In genomic region chr10:59880019-59880717, GRCh38 we compare ENCODE assay signal across 11 cellular contexts. TPM values are rescaled to one million over a fixed set of nuclear protein-coding genes. Genes with fewer than 3 reads are reported as not detected.
A peak's percentile ranks its signal among the peaks of the same experiment; 100 is the strongest.
DNase-seq lines count a peak whose midpoint lies in the region; ATAC-seq lines count a peak whose summit lies in the region.
"Had no signal": no experiment of that assay in that cellular context is flagged by ENCODE, and none has a peak within 500 bp of the region (broad histone marks: within the 10 kb centered on the region; RNA-seq: fewer than 3 reads in every experiment).

No MANE protein-coding gene starts in this region.

- peaks cover 89% of the 10 kb centered on the region for H3K4me1 Mint-ChIP-seq in activated T-cell treated with anti-CD3 and anti-CD28 coated beads, Interleukin-2, amount 50 U/mL, for 24 hours (ENCODE audit: low read depth)
- peaks cover 71 to 76% (median 74%) of the 10 kb centered on the region in 3 donors for H3K4me1 Mint-ChIP-seq in IgD-negative memory B cell
- peaks cover 57% of the 10 kb centered on the region for H3K4me1 Mint-ChIP-seq in activated naive CD8-positive, alpha-beta T cell treated with anti-CD3 and anti-CD28 coated beads, Interleukin-2, amount 10 ng/mL, durations not matched to agents 7 days and 5 days
- H3K4me1 Mint-ChIP-seq in stimulated activated naive CD8-positive, alpha-beta T cell treated with anti-CD3 and anti-CD28 coated beads, Interleukin-15, Interleukin-2, amounts not matched to agents 100 ng/mL and 50 ng/mL, for 24 hours (ENCODE audit: low read depth), result peaks cover 89% of the 10 kb centered on the region

- POLR2A ChIA-PET in activated naive CD8-positive, alpha-beta T cell treated with anti-CD3 and anti-CD28 coated beads, Interleukin-2, amount 10 ng/mL, durations not matched to agents 7 days and 5 days (lab: Charles Lee), result interaction anchor here (2.7 kb wide), 1 partner anchor 26 kb away, joined by 11 read pairs; the partner anchor contains the start of gene CCDC6

- peaks cover 31% of the 10 kb centered on the region for H3K36me3 Mint-ChIP-seq in activated T-cell treated with anti-CD3 and anti-CD28 coated beads, Interleukin-2, amount 50 U/mL, for 24 hours (ENCODE audit: low read depth)
- H3K36me3 Mint-ChIP-seq in IgD-negative memory B cell, result no peaks in the 10 kb centered on the region
- H3K36me3 Mint-ChIP-seq in activated naive CD8-positive, alpha-beta T cell treated with anti-CD3 and anti-CD28 coated beads, Interleukin-2, amount 10 ng/mL, durations not matched to agents 7 days and 5 days, result peaks cover 17% of the 10 kb centered on the region
- peaks cover 50% of the 10 kb centered on the region for H3K36me3 Mint-ChIP-seq in stimulated activated naive CD8-positive, alpha-beta T cell treated with anti-CD3 and anti-CD28 coated beads, Interleukin-15, Interleukin-2, amounts not matched to agents 100 ng/mL and 50 ng/mL, for 24 hours (ENCODE audit: low read depth)

- DNase-seq in activated T-cell treated with anti-CD3 and anti-CD28 coated beads, Interleukin-2, amount 50 U/mL, for 24 hours, result no peak
- DNase-seq in activated T-cell treated with anti-CD3 and anti-CD28 coated beads, Interleukin-2, amount 50 U/mL, for 1 hour, result no peak
- no peak for DNase-seq in activated naive CD8-positive, alpha-beta T cell treated with anti-CD3 and anti-CD28 coated beads, Interleukin-2, amount 10 ng/mL, durations not matched to agents 7 days and 5 days
- DNase-seq in middle frontal gyrus (ENCODE audit: extremely low spot score, low spot score) (no peak), SW 1271 (lab: John Stamatoyannopoulos, UW) (no peak), HuH-7 (ENCODE audit: low spot score) (no peak)
- DNase-seq: COR-L47, GF-D8, SJCRH30 had no signal

- peak overlapping the region; percentile 65 for H3K4me3 Mint-ChIP-seq in activated T-cell treated with anti-CD3 and anti-CD28 coated beads, Interleukin-2, amount 50 U/mL, for 24 hours
- peak overlapping the region in 3 of 4 donors; percentile 19 to 45 (median 42) for H3K4me3 Mint-ChIP-seq in IgD-negative memory B cell
- peak overlapping the region; percentile 57 for H3K4me3 Mint-ChIP-seq in activated naive CD8-positive, alpha-beta T cell treated with anti-CD3 and anti-CD28 coated beads, Interleukin-2, amount 10 ng/mL, durations not matched to agents 7 days and 5 days
- H3K4me3 Mint-ChIP-seq in stimulated activated naive CD8-positive, alpha-beta T cell treated with anti-CD3 and anti-CD28 coated beads, Interleukin-15, Interleukin-2, amounts not matched to agents 100 ng/mL and 50 ng/mL, for 24 hours, result peak overlapping the region; percentile 65

- peak overlapping the region; percentile 96 for H3K27ac Mint-ChIP-seq in activated T-cell treated with anti-CD3 and anti-CD28 coated beads, Interleukin-2, amount 50 U/mL, for 24 hours
- peak overlapping the region in 2 of 3 donors; percentile 4 to 73 for H3K27ac Mint-ChIP-seq in IgD-negative memory B cell
- H3K27ac Mint-ChIP-seq in activated naive CD8-positive, alpha-beta T cell treated with anti-CD3 and anti-CD28 coated beads, Interleukin-2, amount 10 ng/mL, durations not matched to agents 7 days and 5 days, result peak overlapping the region; percentile 69
- peak overlapping the region; percentile 93 for H3K27ac Mint-ChIP-seq in stimulated activated naive CD8-positive, alpha-beta T cell treated with anti-CD3 and anti-CD28 coated beads, Interleukin-15, Interleukin-2, amounts not matched to agents 100 ng/mL and 50 ng/mL, for 24 hours

- H3K27me3 Mint-ChIP-seq in activated T-cell treated with anti-CD3 and anti-CD28 coated beads, Interleukin-2, amount 50 U/mL, for 24 hours, result no peaks in the 10 kb centered on the region
- H3K27me3 Mint-ChIP-seq in IgD-negative memory B cell, result no peaks in the 10 kb centered on the region
- no peaks in the 10 kb centered on the region for H3K27me3 Mint-ChIP-seq in activated naive CD8-positive, alpha-beta T cell treated with anti-CD3 and anti-CD28 coated beads, Interleukin-2, amount 10 ng/mL, durations not matched to agents 7 days and 5 days
- H3K27me3 Mint-ChIP-seq in stimulated activated naive CD8-positive, alpha-beta T cell treated with anti-CD3 and anti-CD28 coated beads, Interleukin-15, Interleukin-2, amounts not matched to agents 100 ng/mL and 50 ng/mL, for 24 hours, result no peaks in the 10 kb centered on the region

- ATAC-seq in activated naive CD8-positive, alpha-beta T cell treated with anti-CD3 and anti-CD28 coated beads, Interleukin-2, amount 10 ng/mL, durations not matched to agents 7 days and 5 days (ENCODE audit: low read depth), result peak; percentile 29

- H3K9me3 Mint-ChIP-seq in activated T-cell treated with anti-CD3 and anti-CD28 coated beads, Interleukin-2, amount 50 U/mL, for 24 hours, result peaks cover 3% of the 10 kb centered on the region
- H3K9me3 Mint-ChIP-seq in IgD-negative memory B cell, result no peaks in the 10 kb centered on the region
- H3K9me3 Mint-ChIP-seq in activated naive CD8-positive, alpha-beta T cell treated with anti-CD3 and anti-CD28 coated beads, Interleukin-2, amount 10 ng/mL, durations not matched to agents 7 days and 5 days, result no peaks in the 10 kb centered on the region
- no peaks in the 10 kb centered on the region for H3K9me3 Mint-ChIP-seq in stimulated activated naive CD8-positive, alpha-beta T cell treated with anti-CD3 and anti-CD28 coated beads, Interleukin-15, Interleukin-2, amounts not matched to agents 100 ng/mL and 50 ng/mL, for 24 hours

RNA-seq across cellular contexts. Expression of gene CCDC6, which starts 26.2 kb away (rescaled TPM):
- 13.4 TPM for polyA plus RNA-seq in IgD-negative memory B cell
- total RNA-seq in activated naive CD8-positive, alpha-beta T cell treated with anti-CD3 and anti-CD28 coated beads, Interleukin-2, amount 10 ng/mL, durations not matched to agents 7 days and 5 days, result 10 to 100 TPM; 20.4 to 21.4 TPM

Comparison
In these comparisons a context has a peak if more than half of its experiments do, and no peak if none do; other contexts are left out.
1. H3K27ac Mint-ChIP-seq: peak in every context shown above with its lines; median percentile 96 in activated T-cell treated with anti-CD3 and anti-CD28 coated beads, Interleukin-2, amount 50 U/mL, for 24 hours; 93 in stimulated activated naive CD8-positive, alpha-beta T cell treated with anti-CD3 and anti-CD28 coated beads, Interleukin-15, Interleukin-2, amounts not matched to agents 100 ng/mL and 50 ng/mL, for 24 hours; 69 in activated naive CD8-positive, alpha-beta T cell treated with anti-CD3 and anti-CD28 coated beads, Interleukin-2, amount 10 ng/mL, durations not matched to agents 7 days and 5 days; 38 in IgD-negative memory B cell.